In genomic region chr5:64384761-64385160, GRCh38 we compare ENCODE assay signal across 8 cellular contexts.
A peak's percentile ranks its signal among the peaks of the same experiment; 100 is the strongest.
DNase-seq lines count a peak whose midpoint lies in the region; ATAC-seq and TF ChIP-seq lines count a peak whose summit lies in the region.

No MANE protein-coding gene starts in this region.

- no peaks in the 10 kb centered on the region for H3K9me2 ChIP-seq in Karpas-422 (replicated peaks; ENCODE audit: insufficient read depth, low read length)

- no peaks in the 10 kb centered on the region for H3K79me2 ChIP-seq in Karpas-422 (ENCODE audit: low read length)

- H4K20me1 ChIP-seq in Karpas-422 (ENCODE audit: insufficient read depth, low read depth, low read length), result no peaks in the 10 kb centered on the region

- TF ChIP-seq CTCF in GM12873 (IDR thresholded peaks at IDR 0.05; ENCODE audit: insufficient read depth, low read depth, low read length, missing control alignments) (peak; percentile 39), epithelial cell of esophagus (IDR thresholded peaks at IDR 0.05; ENCODE audit: insufficient read depth, low read depth, low read length, missing control alignments) (peak; percentile 38), vagina (IDR thresholded peaks at IDR 0.05) (no peak)

- H3K27me3 ChIP-seq in Karpas-422 (ENCODE audit: low read length) (no peaks in the 10 kb centered on the region), vagina (no peaks in the 10 kb centered on the region)

- intact Hi-C loops in vagina (cut with DNase I), result no loop called here

- peak; percentile 84 for ATAC-seq in GM21619 (IDR thresholded peaks at IDR 0.05; ENCODE audit: unreplicated experiment)

- H3K9me3 ChIP-seq in Karpas-422 (ENCODE audit: low read length) (no peaks in the 10 kb centered on the region), vagina (no peaks in the 10 kb centered on the region)

- no peaks in the 10 kb centered on the region for H3K36me3 ChIP-seq in Karpas-422 (ENCODE audit: insufficient read depth, low read length)
- H3K36me3 ChIP-seq in vagina, result no peaks in the 10 kb centered on the region

- H3K9ac ChIP-seq in Karpas-422 (ENCODE audit: low read length), result no peak overlapping the region

- no peak for TF ChIP-seq POLR2A in vagina (IDR thresholded peaks at IDR 0.05)

- no peak overlapping the region for H3K27ac ChIP-seq in Karpas-422 (ENCODE audit: low read length)
- no peak overlapping the region for H3K27ac ChIP-seq in vagina

- no peak overlapping the region for H2AFZ ChIP-seq in Karpas-422 (ENCODE audit: low read length)

- peak; percentile 62 for DNase-seq in Karpas-422
- DNase-seq in epithelial cell of esophagus (ENCODE audit: low read depth), result peak; percentile 48
- DNase-seq in stimulated activated CD4-positive, alpha-beta T cell treated with anti-CD3 and anti-CD28 coated beads, Interleukin-2, amount 100 ng/mL, for 48 hours, result no peak
- no peak for DNase-seq in vagina (ENCODE audit: extremely low spot score in 2 of 2)
- no peak for DNase-seq in ureter (ENCODE audit: low spot score)
- no peak for DNase-seq in DMS79 treated with DMSO at 0.1 percent for 48 hours (lab: John Stamatoyannopoulos, UW)

- H3K4me1 ChIP-seq in Karpas-422 (ENCODE audit: low read length), result no peaks in the 10 kb centered on the region
- no peaks in the 10 kb centered on the region for H3K4me1 ChIP-seq in vagina

- H3K4me3 ChIP-seq in Karpas-422 (ENCODE audit: low read length) (no peak overlapping the region), epithelial cell of esophagus (ENCODE audit: low read length) (no peak overlapping the region), vagina (no peak overlapping the region)

- H3K4me2 ChIP-seq in Karpas-422 (ENCODE audit: low read depth, low read length, poor library complexity, severe bottlenecking), result no peak overlapping the region

Comparison
In these comparisons a context has a peak if more than half of its experiments do, and no peak if none do; other contexts are left out.
1. CTCF ChIP-seq: peak in GM12873 (single experiment) and epithelial cell of esophagus (single experiment); none in vagina (0 of 3).
2. DNase-seq: peak in Karpas-422 (single experiment) and epithelial cell of esophagus (single experiment); none in stimulated activated CD4-positive, alpha-beta T cell treated with anti-CD3 and anti-CD28 coated beads, Interleukin-2, amount 100 ng/mL, for 48 hours (0 of 2), vagina (0 of 2), ureter (single experiment) and DMS79 treated with DMSO at 0.1 percent for 48 hours (single experiment).